8 cellular contexts compared by ENCODE assay signal in the genomic region with DNA sequence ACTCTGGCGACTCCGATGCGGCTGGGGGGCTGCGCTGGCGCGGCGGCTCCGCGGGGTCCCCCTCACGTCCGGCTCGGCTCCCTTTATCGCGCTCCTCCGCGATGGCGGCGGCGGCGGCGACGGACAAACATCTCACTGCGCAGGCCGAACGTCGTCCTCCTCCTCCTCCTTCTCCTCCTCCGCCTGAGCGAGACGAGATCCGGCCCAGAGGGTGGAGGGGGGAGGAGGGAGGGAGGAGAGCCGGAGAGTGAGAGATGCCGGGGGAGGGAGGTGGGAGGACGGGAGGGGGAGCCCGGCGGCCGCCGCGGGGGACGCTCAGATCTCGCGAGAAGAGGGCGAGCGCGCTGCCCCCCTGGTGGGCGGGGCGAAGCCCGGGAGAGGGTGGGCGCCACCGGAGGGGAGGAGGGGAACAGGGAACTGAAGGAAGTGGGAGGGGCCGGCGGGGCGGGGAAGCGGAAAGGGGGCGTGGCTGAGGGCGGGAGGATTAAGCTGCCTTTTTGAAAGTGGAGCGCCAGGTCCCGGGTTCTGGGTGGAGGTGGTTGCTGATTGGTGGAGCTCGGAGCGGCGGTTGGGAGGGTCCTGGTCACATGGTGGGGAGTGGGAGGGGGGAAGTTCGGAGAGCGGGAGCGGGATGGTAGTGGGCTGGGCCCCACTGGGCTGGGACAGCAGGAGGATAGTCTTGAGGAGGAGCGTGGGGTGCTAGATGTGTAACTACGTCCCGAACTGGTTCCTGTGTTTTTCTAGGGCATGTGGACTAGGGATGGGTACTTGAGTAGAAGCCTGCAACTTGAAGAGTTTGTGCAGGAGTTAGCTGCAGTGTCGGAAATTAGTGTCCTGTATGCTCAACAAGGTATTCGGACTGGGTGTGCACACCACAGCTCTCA. TPM values are rescaled to one million over a fixed set of nuclear protein-coding genes. Genes with fewer than 3 reads are reported as not detected.
DNase-seq lines count a peak whose midpoint lies in the region; ATAC-seq, FAIRE-seq and TF ChIP-seq lines count a peak whose summit lies in the region.

A gene (minus strand): TSS at position 159 of the 884 bp plus-strand sequence. CDS start 354 bp downstream, outside the sequence.

- WGBS in HepG2 (ENCODE audit: low lambda C conversion rate) = 1% methylated on average over 59 of the region's 68 CpGs

- no peaks in the 10 kb centered on the region for H3K9me3 ChIP-seq in HepG2 (ENCODE audit: low read length)

- TF ChIP-seq POLR2A in HepG2 (IDR thresholded peaks at IDR 0.05; ENCODE audit: insufficient read depth in 1 of 2, low read depth in 2 of 2, low read length in 2 of 2) = peak; percentile 90 to 96

- in situ Hi-C loops in HepG2 (cut with HindIII; ENCODE audit: extremely low pct_ligation_motif_present, low pct_unique_long_range_greater_than_20kb) = no loop called here

- peak within 1 kb of the TSS; percentile 98 for H3K4me3 Mint-ChIP-seq in dendritic cell treated with granulocyte-macrophage colony-stimulating factor and Interleukin-4, amounts not matched to agents 40 ng/mL and 50 ng/mL, for 4 days

- peak within 1 kb of the TSS; percentile 87 to 92 (median 89) for H3K4me3 ChIP-seq in HepG2 (replicated peaks in 1 of 3; ENCODE audit: insufficient read depth in 1 of 3, low read depth in 2 of 3, low read length in 3 of 3)

- peak within 1 kb of the TSS; percentile 94 for H3K4me2 ChIP-seq in HepG2 (ENCODE audit: low read depth, low read length)

- H3K27ac Mint-ChIP-seq in dendritic cell treated with granulocyte-macrophage colony-stimulating factor and Interleukin-4, amounts not matched to agents 40 ng/mL and 50 ng/mL, for 4 days = peak within 1 kb of the TSS; percentile 89

- CTCF ChIA-PET in HepG2 (lab: Yijun Ruan, JAX; ENCODE audit: low intra/inter-chr PET ratio, low total read pairs) = no interaction called here

- peak; percentile 94 to 100 (median 98) for DNase-seq in C1 segment of cervical spinal cord (lab: John Stamatoyannopoulos, UW)
- DNase-seq in NCI-H748 treated with DMSO at 0.1 percent for 48 hours (lab: John Stamatoyannopoulos, UW) = peak; percentile 97
- peak; percentile 99 to 100 for DNase-seq in activated CD4-positive, alpha-beta T cell treated with anti-CD3 and anti-CD28 coated beads, Interleukin-2, amount 50 U/mL, for 24 hours (ENCODE audit: low read depth in 1 of 2, low spot score in 1 of 2)
- DNase-seq in HepG2 (ENCODE audit: low spot score) = peak; percentile 97
- peak; percentile 99 for DNase-seq in stimulated activated CD4-positive, alpha-beta T cell treated with anti-CD3 and anti-CD28 coated beads, Interleukin-4, amount 100 ng/mL, for 1 hour

- peaks cover 18% of the 10 kb centered on the region for H3K36me3 Mint-ChIP-seq in dendritic cell treated with granulocyte-macrophage colony-stimulating factor and Interleukin-4, amounts not matched to agents 40 ng/mL and 50 ng/mL, for 4 days (ENCODE audit: low read depth)

- POLR2A ChIA-PET in HepG2 (lab: Yijun Ruan, JAX) = interaction anchor here (0.6 to 1.6 kb wide), 13 partner anchors 8 to 630 kb away, joined by 3 to 11 read pairs (median 3); no protein-coding TSS in a partner anchor

- peak; percentile 72 for ATAC-seq in GM19372 (IDR thresholded peaks at IDR 0.05; ENCODE audit: low read depth, unreplicated experiment)
- peak; percentile 45 for ATAC-seq in HG03558 (IDR thresholded peaks at IDR 0.05; ENCODE audit: extremely low read depth, unreplicated experiment)
- ATAC-seq in HepG2 = peak; percentile 98

- no peak for TF ChIP-seq CTCF in HepG2 (CRISPR knock-in tag; IDR thresholded peaks at IDR 0.05)

- peaks cover 43% of the 10 kb centered on the region for H3K79me2 ChIP-seq in HepG2 (ENCODE audit: insufficient read depth, low read length)

- peaks cover 33% of the 10 kb centered on the region for H3K4me1 ChIP-seq in HepG2 (ENCODE audit: insufficient read depth, low read length)

- H2AFZ ChIP-seq in HepG2 (ENCODE audit: low read length) = peak within 1 kb of the TSS; percentile 98

- intact Hi-C loops in dendritic cell treated with granulocyte-macrophage colony-stimulating factor and Interleukin-4, amounts not matched to agents 40 ng/mL and 50 ng/mL, for 4 days (cut with micrococcal nuclease) = loop anchor here (2.0 to 10.0 kb wide), 3 partner anchors 53 to 631 kb away; a partner anchor contains a TSS
- intact Hi-C loops in HepG2 (cut with micrococcal nuclease; ENCODE audit: unreplicated experiment) = loop anchor here (5.0 to 10.0 kb wide), 2 partner anchors 98 to 591 kb away; no protein-coding TSS in a partner anchor

- no peak for TF ChIP-seq RAD21 in HepG2 (CRISPR knock-in tag; IDR thresholded peaks at IDR 0.05)

- peak within 1 kb of the TSS; percentile 81 for H3K27ac ChIP-seq in HepG2 (ENCODE audit: extremely low read length, insufficient read depth, low read length)

- H3K27me3 Mint-ChIP-seq in dendritic cell treated with granulocyte-macrophage colony-stimulating factor and Interleukin-4, amounts not matched to agents 40 ng/mL and 50 ng/mL, for 4 days = no peaks in the 10 kb centered on the region

- peak; percentile 79 for FAIRE-seq in HepG2 (lab: Jason Lieb, UNC)

- peaks cover 39% of the 10 kb centered on the region for H4K20me1 ChIP-seq in HepG2 (ENCODE audit: insufficient read depth, low read length)

- H3K36me3 ChIP-seq in HepG2 (replicated peaks in 1 of 2; ENCODE audit: control insufficient read depth in 1 of 2, insufficient read depth in 2 of 2, low read length in 2 of 2) = no peaks in the 10 kb centered on the region; a peak in 2 of 5 replicates

- no peaks in the 10 kb centered on the region; a peak in 1 of 5 replicates for H3K27me3 ChIP-seq in HepG2 (ENCODE audit: control insufficient read depth in 1 of 2, insufficient read depth in 2 of 2, low read length in 2 of 2)

- peaks cover 17% of the 10 kb centered on the region for H3K4me1 Mint-ChIP-seq in dendritic cell treated with granulocyte-macrophage colony-stimulating factor and Interleukin-4, amounts not matched to agents 40 ng/mL and 50 ng/mL, for 4 days (ENCODE audit: low read depth)

- TF ChIP-seq EP300 in HepG2 (IDR thresholded peaks at IDR 0.05; ENCODE audit: low read depth in 2 of 2, low read length in 2 of 2) (0 out of 4 replicates have a peak, but pooled peaks have one; percentile 29 to 30), HepG2 (CRISPR knock-in tag; IDR thresholded peaks at IDR 0.05; ENCODE audit: borderline replicate concordance) (no peak; the same call in 1 of the 2 replicates)

- H3K9ac ChIP-seq in HepG2 (ENCODE audit: insufficient read depth, low read depth, low read length) = peak within 1 kb of the TSS; percentile 94

- BruUV-seq in HepG2 (replicated peaks; lab: Mats Ljungman, UMichigan) = no TSS peak

- no peaks in the 10 kb centered on the region for H3K9me3 Mint-ChIP-seq in dendritic cell treated with granulocyte-macrophage colony-stimulating factor and Interleukin-4, amounts not matched to agents 40 ng/mL and 50 ng/mL, for 4 days

TF ChIP-seq in HepG2, 621 proteins besides CTCF, POLR2A, EP300 and RAD21 (continues in another document):
- TF ChIP-seq, protein P1, sequence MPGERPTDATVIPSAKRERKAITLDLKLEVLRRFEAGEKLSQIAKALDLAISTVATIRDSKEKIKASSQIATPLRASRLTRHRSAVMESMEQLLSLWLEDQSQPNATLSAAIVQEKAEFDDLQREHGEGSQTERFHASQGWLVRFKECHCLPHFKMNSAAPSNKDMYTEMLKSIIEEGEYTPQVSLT (CRISPR knock-in tag; IDR thresholded peaks at IDR 0.05; ENCODE audit: borderline replicate concordance, low read depth) = no peak
- peak; percentile 34; the same call in 1 of the 2 replicates for TF ChIP-seq ZNF331 (CRISPR knock-in tag; IDR thresholded peaks at IDR 0.05)
- TF ChIP-seq FOXA3 (CRISPR knock-in tag; IDR thresholded peaks at IDR 0.05) = peak; percentile 9; the same call in 1 of the 2 replicates
- no peak for TF ChIP-seq SCMH1 (CRISPR knock-in tag; IDR thresholded peaks at IDR 0.05; ENCODE audit: borderline replicate concordance)
- peak; percentile 75 for TF ChIP-seq ZFP36L1 (CRISPR knock-in tag; IDR thresholded peaks at IDR 0.05)

RNA-seq across cellular contexts. Expression of the gene that starts here (rescaled TPM):
- total RNA-seq in HepG2 (2016; rRNA removed; fragmentation: Illumina TruSeq; extraction: Trizol) = 62.3 and 97.3 TPM in 2 replicates
- 35.1 and 39.9 TPM in 2 replicates for total RNA-seq in HepG2 (2016; cell fraction: cytosol; rRNA removed; fragmentation: Illumina TruSeq; extraction: Trizol; ENCODE audit: low read depth)
- 64.0 and 93.3 TPM in 2 replicates for total RNA-seq in HepG2 (2016; cell fraction: insoluble cytoplasmic fraction; rRNA removed; fragmentation: Illumina TruSeq; extraction: Trizol)
- total RNA-seq in HepG2 (2016; cell fraction: membrane; rRNA removed; fragmentation: Illumina TruSeq; extraction: Trizol) = 46.5 and 50.3 TPM in 2 replicates
- total RNA-seq in HepG2 (2016; cell fraction: nucleus; rRNA removed; fragmentation: Illumina TruSeq; extraction: Trizol) = 67.7 and 80.9 TPM in 2 replicates
- polyA plus RNA-seq in HepG2 (2011; rRNA removed) = 27.3 and 33.2 TPM in 2 replicates
- 12.3 and 22.5 TPM in 2 replicates for polyA plus RNA-seq in HepG2 (2011; cell fraction: cytosol; rRNA removed)
- 15.4 and 17.4 TPM in 2 replicates for polyA plus RNA-seq in HepG2 (2011; cell fraction: nucleus; rRNA removed)
- 61.7 and 67.8 TPM in 2 replicates for polyA plus RNA-seq in HepG2 (2012)
- polyA plus RNA-seq in HepG2 (2016; cell fraction: cytosol; fragmentation: Illumina TruSeq; extraction: Trizol; ENCODE audit: low read depth) = 14.7 and 15.9 TPM in 2 replicates
- 98.0 and 99.0 TPM in 2 replicates for polyA plus RNA-seq in HepG2 (2016; cell fraction: insoluble cytoplasmic fraction; fragmentation: Illumina TruSeq; extraction: Trizol; ENCODE audit: low read depth)
- 35.4 and 37.2 TPM in 2 replicates for polyA plus RNA-seq in HepG2 (2016; cell fraction: membrane; fragmentation: Illumina TruSeq; extraction: Trizol; ENCODE audit: low read depth)
- polyA plus RNA-seq in HepG2 (2016; cell fraction: nucleus; fragmentation: Illumina TruSeq; extraction: Trizol; ENCODE audit: insufficient read depth, low read depth) = 70.5 and 77.2 TPM in 2 replicates
- 24.4 and 24.7 TPM in 2 replicates for polyA minus RNA-seq in HepG2 (2011; rRNA and poly(A)+ RNA removed; ENCODE audit: low replicate concordance)
- polyA minus RNA-seq in HepG2 (2011; cell fraction: cytosol; rRNA and poly(A)+ RNA removed) = 32.1 and 40.2 TPM in 2 replicates
- polyA minus RNA-seq in HepG2 (2011; cell fraction: nucleus; rRNA and poly(A)+ RNA removed) = 133 and 141 TPM in 2 replicates

Comparison
In these comparisons a context has a peak if more than half of its experiments do, and no peak if none do; other contexts are left out.
1. Peak in every context shown above with its lines: DNase-seq, ATAC-seq, H3K4me3 ChIP-seq and H3K27ac ChIP-seq.
2. ATAC-seq: peak in every context shown above with its lines; median percentile 98 in HepG2; 72 in GM19372; 45 in HG03558.